In the genomic region with DNA sequence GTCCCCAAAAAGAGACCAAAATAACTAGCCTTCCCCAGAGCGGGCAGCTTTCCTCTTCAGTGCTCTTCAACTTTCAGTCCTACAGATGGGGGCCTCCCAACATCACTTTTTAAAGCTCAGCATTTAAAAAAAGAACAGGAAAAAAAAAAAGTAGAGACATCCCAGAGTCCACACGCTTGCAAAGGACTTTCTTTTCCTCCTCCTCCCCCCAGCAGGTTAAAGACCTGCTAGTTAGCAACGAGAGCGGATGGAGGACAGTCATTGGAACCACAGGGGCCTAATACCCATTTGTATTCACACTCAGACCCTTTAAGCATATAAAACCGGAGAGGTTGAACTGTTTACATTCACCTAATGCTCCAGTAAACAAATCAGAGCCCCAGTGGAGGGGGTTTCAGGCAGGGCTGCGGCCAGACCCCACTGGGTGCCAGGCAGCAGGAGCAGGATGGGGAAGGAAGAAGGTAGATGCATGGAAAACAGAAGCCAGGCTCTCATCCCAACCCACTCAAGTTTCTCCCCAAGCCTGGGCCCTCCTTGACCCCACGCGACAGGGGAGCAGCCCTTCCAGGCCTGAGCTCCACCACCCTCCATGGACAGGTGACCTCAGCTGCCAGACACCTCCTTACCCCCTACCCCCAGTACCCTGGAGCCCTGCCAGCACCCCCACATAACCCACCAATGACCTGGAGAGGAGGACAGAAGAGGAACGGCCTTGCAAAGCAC, we compare ENCODE assay signal across 10 cellular contexts. TPM values are rescaled to one million over a fixed set of nuclear protein-coding genes. Genes with fewer than 3 reads are reported as not detected.
A peak's percentile ranks its signal among the peaks of the same experiment; 100 is the strongest.
DNase-seq lines count a peak whose midpoint lies in the region; ATAC-seq and TF ChIP-seq lines count a peak whose summit lies in the region.
"Had no signal": no experiment of that assay in that cellular context is flagged by ENCODE, and none has a peak within 500 bp of the region (broad histone marks: within the 10 kb centered on the region; RNA-seq: fewer than 3 reads in every experiment).

No MANE protein-coding gene starts in this region.

- peaks cover 78% of the 10 kb centered on the region for H3K4me1 ChIP-seq in hepatocyte (ENCODE audit: insufficient read depth)
- peaks cover 68 to 96% of the 10 kb centered on the region in 2 donors for H3K4me1 ChIP-seq in gastrocnemius medialis

- no peak for TF ChIP-seq POLR2A in gastrocnemius medialis (IDR thresholded peaks at IDR 0.05)

- H3K4me3 ChIP-seq in hepatocyte (no peak overlapping the region), gastrocnemius medialis (peak overlapping the region; percentile 1 to 15 (median 12))

- no peaks in the 10 kb centered on the region for H3K9me3 ChIP-seq in hepatocyte (ENCODE audit: low read depth)
- no peaks in the 10 kb centered on the region for H3K9me3 ChIP-seq in gastrocnemius medialis

- intact Hi-C loops in gastrocnemius medialis (cut with DNase I; ENCODE audit: low total_unique reads) = no loop called here

- 23% methylated on average over 9 of the region's 9 CpGs for WGBS in hepatocyte (ENCODE audit: low lambda C conversion rate, missing lambda C conversion rate)

- TF ChIP-seq CTCF in GM13976 (IDR thresholded peaks at IDR 0.05; ENCODE audit: borderline replicate concordance, control extremely low read depth, extremely low read depth, insufficient read depth, missing control alignments) (no peak), hepatocyte (IDR thresholded peaks at IDR 0.05; ENCODE audit: poor library complexity) (peak; percentile 13), gastrocnemius medialis (IDR thresholded peaks at IDR 0.05 in 4 of 5, conservative IDR thresholded peaks at IDR 0.05 in 1 of 5) (no peak)

- no peaks in the 10 kb centered on the region for H4K20me1 ChIP-seq in hepatocyte (ENCODE audit: insufficient read depth, poor library complexity, severe bottlenecking)

- DNase-seq in GM13976 (ENCODE audit: low spot score) (peak; percentile 60), hepatocyte (ENCODE audit: low spot score) (no peak), gastrocnemius medialis (no peak), NCI-H1436 (lab: John Stamatoyannopoulos, UW) (no peak), NCI-H1930 (lab: John Stamatoyannopoulos, UW) (no peak)
- DNase-seq in NK-92 treated with Interleukin-12 subunit alpha and Interleukin-12 subunit beta, amount 100 ng/mL, for 24 hours (lab: John Stamatoyannopoulos, UW) = no peak
- DNase-seq: NCI-H226 had no signal

- no peaks in the 10 kb centered on the region for H3K9me2 ChIP-seq in hepatocyte (replicated peaks; ENCODE audit: insufficient read depth)

- H2AFZ ChIP-seq in hepatocyte = peak overlapping the region; percentile 14

- peak; percentile 22 for ATAC-seq in HG02759 (IDR thresholded peaks at IDR 0.05; ENCODE audit: unreplicated experiment)
- ATAC-seq in gastrocnemius medialis = no peak
- no peak for ATAC-seq in HG03460 (IDR thresholded peaks at IDR 0.05; ENCODE audit: unreplicated experiment)
- ATAC-seq: stimulated activated effector memory CD8-positive, alpha-beta T cell treated with anti-CD3 and anti-CD28 coated beads, Interleukin-12 subunit alpha, Interleukin-12 subunit beta, amount 100 ng/mL, for 72 hours had no signal

- peak overlapping the region; percentile 69 for H3K4me2 ChIP-seq in hepatocyte

- peaks cover 100% of the 10 kb centered on the region for H3K79me2 ChIP-seq in hepatocyte

- H3K36me3 ChIP-seq in hepatocyte (replicated peaks; ENCODE audit: insufficient read depth, low read depth) (no peaks in the 10 kb centered on the region), gastrocnemius medialis (no peaks in the 10 kb centered on the region)

- H3K27me3 ChIP-seq in hepatocyte (no peaks in the 10 kb centered on the region), gastrocnemius medialis (no peaks in the 10 kb centered on the region)

- in situ Hi-C loops in GM13976 (cut with MboI; ENCODE audit: low sequenced_read_pairs, unreplicated experiment) = loop anchor here (25.0 kb wide), 1 partner anchor 370 kb away; no protein-coding TSS in a partner anchor
- in situ Hi-C loops in gastrocnemius medialis (cut with MboI; ENCODE audit: low sequenced_read_pairs in 4 of 4) = no loop called here

- peak overlapping the region; percentile 56 for H3K27ac ChIP-seq in hepatocyte
- peak overlapping the region; percentile 76 to 99 (median 80) for H3K27ac ChIP-seq in gastrocnemius medialis

RNA-seq across cellular contexts. Expression of a gene that starts 15.2 kb away (rescaled TPM):
- total RNA-seq in hepatocyte (11.5 and 11.6 TPM in 2 replicates), gastrocnemius medialis (10 to 100 TPM; 14.0 to 28.5 (median 27.3) TPM)
- 6.4 and 10.9 TPM in 2 replicates for polyA plus RNA-seq in hepatocyte
